In the genomic region with DNA sequence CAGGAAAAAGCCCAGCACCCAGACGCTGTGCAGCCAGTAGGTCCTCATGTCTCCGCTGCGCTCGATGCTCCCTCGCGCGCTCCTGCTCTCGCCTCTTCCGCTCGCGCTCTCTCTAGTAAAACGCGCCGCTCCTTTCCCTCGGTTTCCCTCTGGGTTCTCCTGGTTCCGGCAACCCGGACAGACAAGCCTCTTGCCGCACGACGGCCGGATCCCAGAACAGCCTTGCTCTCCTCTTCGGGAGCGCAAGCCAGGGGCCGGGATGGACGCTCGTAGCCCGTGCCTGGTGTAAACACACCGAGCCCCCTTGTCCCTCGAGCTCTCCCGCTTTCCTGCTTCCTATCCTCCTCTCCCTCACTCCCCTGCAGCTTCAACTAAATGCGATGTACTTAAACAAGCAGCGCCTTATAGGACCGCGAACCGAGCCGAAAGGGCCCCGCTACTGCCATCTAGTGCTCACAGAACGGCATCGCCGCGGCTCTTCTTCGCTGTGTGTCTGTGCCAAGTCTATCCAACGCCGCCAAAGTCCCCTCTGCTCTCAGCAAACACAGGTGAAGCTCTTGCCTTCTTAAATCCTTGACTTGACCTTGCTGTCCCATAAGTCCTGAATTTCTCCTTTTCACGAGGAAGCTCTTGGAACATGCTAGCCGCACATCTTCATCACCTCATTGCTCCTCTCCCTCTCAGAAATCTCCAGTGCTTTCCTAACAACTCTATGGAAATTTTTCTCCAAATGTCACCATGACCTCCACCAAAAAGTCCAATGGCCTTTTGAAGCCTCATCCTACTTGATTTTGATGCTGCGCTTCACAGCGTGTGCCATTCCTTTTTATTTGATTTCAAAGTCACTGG, we compare ENCODE assay signal across 9 cellular contexts.
DNase-seq lines count a peak whose midpoint lies in the region; ATAC-seq and TF ChIP-seq lines count a peak whose summit lies in the region.
"Had no signal": no experiment of that assay in that cellular context is flagged by ENCODE, and none has a peak within 500 bp of the region (broad histone marks: within the 10 kb centered on the region; RNA-seq: fewer than 3 reads in every experiment).

No MANE protein-coding gene starts in this region.

- H3K4me3 Mint-ChIP-seq in glutamatergic neuron (ENCODE audit: unreplicated experiment) = no peak overlapping the region
- H3K4me3 Mint-ChIP-seq: central memory CD8-positive, alpha-beta T cell had no signal

- H3K27me3 Mint-ChIP-seq in glutamatergic neuron (ENCODE audit: unreplicated experiment) = no peaks in the 10 kb centered on the region
- H3K27me3 Mint-ChIP-seq: central memory CD8-positive, alpha-beta T cell had no signal

- H3K4me1 Mint-ChIP-seq in glutamatergic neuron (ENCODE audit: low read depth, unreplicated experiment) = peaks cover 7% of the 10 kb centered on the region
- H3K4me1 Mint-ChIP-seq: central memory CD8-positive, alpha-beta T cell had no signal

- H3K36me3 Mint-ChIP-seq in activated naive CD4-positive, alpha-beta T cell treated with anti-CD3 and anti-CD28 coated beads, Interleukin-2, amount 50 U/mL, for 72 hours = no peaks in the 10 kb centered on the region
- no peaks in the 10 kb centered on the region for H3K36me3 Mint-ChIP-seq in glutamatergic neuron (ENCODE audit: unreplicated experiment)

- peak; percentile 68 for DNase-seq in ELR (ENCODE audit: low read depth)
- peak; percentile 68 for DNase-seq in HuH-7 (ENCODE audit: low spot score)
- DNase-seq in NOMO-1 (lab: John Stamatoyannopoulos, UW; ENCODE audit: unreplicated experiment in 2 of 2) = peak; percentile 68 to 70
- DNase-seq in activated naive CD4-positive, alpha-beta T cell treated with anti-CD3 and anti-CD28 coated beads, Interleukin-2, amount 50 U/mL, for 72 hours (ENCODE audit: low spot score in 2 of 2) = peak; percentile 49 to 64
- peak; percentile 88 for DNase-seq in glutamatergic neuron
- peak; percentile 9 to 93 (median 78) for DNase-seq in nucleus accumbens (lab: John Stamatoyannopoulos, UW)
- peak; percentile 83 for DNase-seq in ureter (ENCODE audit: low spot score)

- H3K9me3 Mint-ChIP-seq in activated naive CD4-positive, alpha-beta T cell treated with anti-CD3 and anti-CD28 coated beads, Interleukin-2, amount 50 U/mL, for 72 hours = peaks cover 0 to 3% of the 10 kb centered on the region in 2 donors
- H3K9me3 Mint-ChIP-seq in glutamatergic neuron (ENCODE audit: unreplicated experiment) = no peaks in the 10 kb centered on the region
- H3K9me3 Mint-ChIP-seq: central memory CD8-positive, alpha-beta T cell had no signal

- TF ChIP-seq CTCF in glutamatergic neuron (IDR thresholded peaks at IDR 0.05; ENCODE audit: partially characterized antibody, unreplicated experiment) = peak; percentile 86

- ATAC-seq in GM21737 (IDR thresholded peaks at IDR 0.05; ENCODE audit: unreplicated experiment) = peak; percentile 97
- ATAC-seq in activated naive CD4-positive, alpha-beta T cell treated with anti-CD3 and anti-CD28 coated beads, Interleukin-2, amount 50 U/mL, for 72 hours = peak in 1 of 2 donors; percentile 84

- H3K27ac Mint-ChIP-seq in activated naive CD4-positive, alpha-beta T cell treated with anti-CD3 and anti-CD28 coated beads, Interleukin-2, amount 50 U/mL, for 72 hours = no peak overlapping the region
- H3K27ac Mint-ChIP-seq in glutamatergic neuron (ENCODE audit: unreplicated experiment) = no peak overlapping the region
